Comparison of ENCODE assay signal across 12 cellular contexts in genomic region chr12:114679452-114679875, GRCh38. TPM values are rescaled to one million over a fixed set of nuclear protein-coding genes. Genes with fewer than 3 reads are reported as not detected.
DNase-seq lines count a peak whose midpoint lies in the region; ATAC-seq and TF ChIP-seq lines count a peak whose summit lies in the region.
"Had no signal": no experiment of that assay in that cellular context is flagged by ENCODE, and none has a peak within 500 bp of the region (broad histone marks: within the 10 kb centered on the region; RNA-seq: fewer than 3 reads in every experiment).

No MANE protein-coding gene starts in this region.

- no peak for ATAC-seq in heart left ventricle
- ATAC-seq in left ventricle myocardium superior, result no peak
- no peak for ATAC-seq in upper lobe of right lung
- ATAC-seq in stimulated activated memory B cell treated with anti-CD40 and anti-IgM and Interleukin-4, amounts not matched to agents 10 μg/mL and 1 μg/mL and 100 μg/mL, for 72 hours, result no peak

- H3K27me3 Mint-ChIP-seq in stimulated activated memory B cell treated with anti-CD40 and anti-IgM and Interleukin-4, amounts not matched to agents 10 μg/mL and 1 μg/mL and 100 μg/mL, for 72 hours, result peaks cover 58% of the 10 kb centered on the region

- H3K9me3 ChIP-seq in heart left ventricle, result no peaks in the 10 kb centered on the region
- no peaks in the 10 kb centered on the region for H3K9me3 ChIP-seq in duodenal mucosa (ENCODE audit: control insufficient read depth in 1 of 2, low read length in 2 of 2)
- H3K9me3 ChIP-seq in mesodermal cell (ENCODE audit: control insufficient read depth, low read length), result no peaks in the 10 kb centered on the region
- H3K9me3 ChIP-seq in upper lobe of right lung, result no peaks in the 10 kb centered on the region

- no peak for TF ChIP-seq CTCF in heart left ventricle (IDR thresholded peaks at IDR 0.05)
- no peak for TF ChIP-seq CTCF in upper lobe of right lung (IDR thresholded peaks at IDR 0.05)

- DNase-seq in heart left ventricle, result no peak
- no peak for DNase-seq in left ventricle myocardium superior
- DNase-seq in upper lobe of right lung, result no peak
- DNase-seq in NCI-H2081 (lab: John Stamatoyannopoulos, UW), result no peak
- no peak for DNase-seq in NCI-H1417 treated with DMSO at 0.1 percent for 48 hours (lab: John Stamatoyannopoulos, UW)
- DNase-seq: activated CD8-positive, alpha-beta memory T cell treated with anti-CD3 and anti-CD28 coated beads, Interleukin-2, amount 50 U/mL, for 4 hours; DND-41; NCI-H510A; RPMI8226 had no signal

- no peak overlapping the region for H3K27ac Mint-ChIP-seq in stimulated activated memory B cell treated with anti-CD40 and anti-IgM and Interleukin-4, amounts not matched to agents 10 μg/mL and 1 μg/mL and 100 μg/mL, for 72 hours

- peak overlapping the region in 5 of 12 donors; percentile 21 to 98 (median 90) for H3K27ac ChIP-seq in heart left ventricle
- no peak overlapping the region for H3K27ac ChIP-seq in duodenal mucosa (ENCODE audit: low read depth, low read length)
- peak overlapping the region; percentile 47 for H3K27ac ChIP-seq in mesodermal cell (ENCODE audit: low read depth, low read length, severe bottlenecking)
- peak overlapping the region; percentile 87 for H3K27ac ChIP-seq in upper lobe of right lung

- TF ChIP-seq POLR2A in heart left ventricle (IDR thresholded peaks at IDR 0.05), result no peak

- H3K4me3 ChIP-seq in heart left ventricle (peak overlapping the region in 11 of 12 donors; percentile 56 to 89 (median 72)), duodenal mucosa (ENCODE audit: low read depth in 1 of 2, low read length in 2 of 2) (peak overlapping the region; percentile 84 to 96), mesodermal cell (ENCODE audit: extremely low read depth, insufficient read depth, low read length, poor library complexity, severe bottlenecking) (peak overlapping the region; percentile 98), upper lobe of right lung (peak overlapping the region; percentile 52)

- H3K4me1 ChIP-seq in heart left ventricle (peaks cover 0 to 36% (median 11%) of the 10 kb centered on the region in 12 donors), duodenal mucosa (ENCODE audit: control insufficient read depth in 1 of 2, insufficient read depth in 2 of 2, low read length in 2 of 2) (peaks cover 15 to 23% of the 10 kb centered on the region in 2 donors), mesodermal cell (ENCODE audit: control insufficient read depth, insufficient read depth, low read length, poor library complexity, severe bottlenecking) (peaks cover 43% of the 10 kb centered on the region), upper lobe of right lung (peaks cover 8% of the 10 kb centered on the region)

- H3K36me3 ChIP-seq in heart left ventricle (peaks cover 0 to 54% (median 19%) of the 10 kb centered on the region in 9 donors), duodenal mucosa (ENCODE audit: control insufficient read depth in 1 of 2, insufficient read depth in 2 of 2, low read length in 2 of 2) (peaks cover 13 to 31% of the 10 kb centered on the region in 2 donors), mesodermal cell (ENCODE audit: control insufficient read depth, insufficient read depth, low read length) (peaks cover 78% of the 10 kb centered on the region), upper lobe of right lung (no peaks in the 10 kb centered on the region)

- no peaks in the 10 kb centered on the region for H3K36me3 Mint-ChIP-seq in stimulated activated memory B cell treated with anti-CD40 and anti-IgM and Interleukin-4, amounts not matched to agents 10 μg/mL and 1 μg/mL and 100 μg/mL, for 72 hours

- H3K27me3 ChIP-seq in heart left ventricle (peaks cover 0 to 29% (median 0%) of the 10 kb centered on the region in 9 donors), duodenal mucosa (ENCODE audit: control insufficient read depth in 1 of 2, insufficient read depth in 2 of 2, low read length in 2 of 2) (peaks cover 0 to 6% of the 10 kb centered on the region in 2 donors), upper lobe of right lung (peaks cover 31% of the 10 kb centered on the region)

- peaks cover 16% of the 10 kb centered on the region for H3K4me1 Mint-ChIP-seq in stimulated activated memory B cell treated with anti-CD40 and anti-IgM and Interleukin-4, amounts not matched to agents 10 μg/mL and 1 μg/mL and 100 μg/mL, for 72 hours

- H3K9me3 Mint-ChIP-seq in stimulated activated memory B cell treated with anti-CD40 and anti-IgM and Interleukin-4, amounts not matched to agents 10 μg/mL and 1 μg/mL and 100 μg/mL, for 72 hours, result no peaks in the 10 kb centered on the region

- intact Hi-C loops in heart left ventricle (cut with DNase I), result loop anchor here in 1 of 10 donors (10.0 kb wide), 1 partner anchor 495 kb away; no protein-coding TSS in a partner anchor
- intact Hi-C loops in left ventricle myocardium superior (cut with micrococcal nuclease), result no loop called here
- intact Hi-C loops in upper lobe of right lung (cut with DNase I), result no loop called here

- no peak overlapping the region for H3K4me3 Mint-ChIP-seq in stimulated activated memory B cell treated with anti-CD40 and anti-IgM and Interleukin-4, amounts not matched to agents 10 μg/mL and 1 μg/mL and 100 μg/mL, for 72 hours

- no peak overlapping the region for H3K9ac ChIP-seq in duodenal mucosa (ENCODE audit: low read depth in 1 of 2, low read length in 2 of 2)

- WGBS in heart left ventricle, 4 donors, result 75 to 85% (median 81%) methylated on average over 10 of the region's 10 CpGs
- 8 to 12% methylated on average over 10 of the region's 10 CpGs for WGBS in mesodermal cell (ENCODE audit: insufficient coverage in 2 of 2), 2 experiments

RNA-seq across cellular contexts. Expression of gene TBX3, which starts 4.5 kb away (rescaled TPM):
- total RNA-seq in heart left ventricle, result 10 to 100 TPM; 10.3 to 31.3 (median 16.2) TPM
- polyA plus RNA-seq in heart left ventricle, result 10 to 100 TPM; 11.4 to 11.6 TPM
- total RNA-seq in left ventricle myocardium superior, result 16.3 TPM
- 73.1 TPM for polyA plus RNA-seq in mesodermal cell (2013, experiment 1 of 2)
- polyA plus RNA-seq in mesodermal cell (2013, experiment 2 of 2), result 94.7 TPM
- 35.9 TPM for total RNA-seq in upper lobe of right lung
